2 cellular contexts compared by ENCODE assay signal in genomic region chr12:21429994-21430393, GRCh38.
TF ChIP-seq lines count a peak whose summit lies in the region.

No MANE protein-coding gene starts in this region.

TF ChIP-seq in GM23338, 12 proteins besides CTCF, POLR2A, EP300 and RAD21:
- TF ChIP-seq ZNF114 (CRISPR knock-in tag; IDR thresholded peaks at IDR 0.05) (no peak), STAT1 (IDR thresholded peaks at IDR 0.05; ENCODE audit: unreplicated experiment) (no peak), ZNF462 (CRISPR knock-in tag; IDR thresholded peaks at IDR 0.05) (no peak), POLR2AphosphoS5 (IDR thresholded peaks at IDR 0.05; ENCODE audit: low read depth) (no peak), JUNB (IDR thresholded peaks at IDR 0.05; ENCODE audit: unreplicated experiment) (no peak), EZH2phosphoT487 (IDR thresholded peaks at IDR 0.05; ENCODE audit: unreplicated experiment) (no peak), ZNF331 (CRISPR knock-in tag; IDR thresholded peaks at IDR 0.05; ENCODE audit: low read depth) (no peak), NANOG (IDR thresholded peaks at IDR 0.05; ENCODE audit: borderline replicate concordance) (no peak), EZH2 (IDR thresholded peaks at IDR 0.05; ENCODE audit: low read depth, unreplicated experiment) (no peak), REST (IDR thresholded peaks at IDR 0.05; ENCODE audit: unreplicated experiment) (no peak), CREB1 (CRISPR knock-in tag; IDR thresholded peaks at IDR 0.05; ENCODE audit: low read depth) (no peak), ETS1 (IDR thresholded peaks at IDR 0.05) (no peak)

TF ChIP-seq in GM12878, 131 proteins besides CTCF, POLR2A, EP300 and RAD21:
- TF ChIP-seq SIN3A (IDR thresholded peaks at IDR 0.05; ENCODE audit: low read depth, low read length) (no peak), ZNF24 (IDR thresholded peaks at IDR 0.05) (no peak), FOXM1 (IDR thresholded peaks at IDR 0.05; ENCODE audit: low read depth, low read length) (no peak), FOS (IDR thresholded peaks at IDR 0.05; ENCODE audit: borderline replicate concordance, extremely low read depth, insufficient read length) (no peak), CHD1 (IDR thresholded peaks at IDR 0.05; ENCODE audit: low read depth, low read length) (no peak), MEF2B (IDR thresholded peaks at IDR 0.05; ENCODE audit: partially characterized antibody, poor library complexity, severe bottlenecking) (no peak), CHD4 (IDR thresholded peaks at IDR 0.05) (no peak), MYB (IDR thresholded peaks at IDR 0.05; ENCODE audit: borderline replicate concordance, low read depth, low read length) (no peak), TCF3 (IDR thresholded peaks at IDR 0.05; ENCODE audit: borderline replicate concordance, insufficient read depth, low read depth, low read length) (no peak), HDGF (IDR thresholded peaks at IDR 0.05) (no peak), MXI1 (IDR thresholded peaks at IDR 0.05; ENCODE audit: low read depth, low read length) (no peak), TARDBP (IDR thresholded peaks at IDR 0.05; ENCODE audit: borderline replicate concordance) (no peak), SMARCA5 (IDR thresholded peaks at IDR 0.05) (no peak), CBFB (IDR thresholded peaks at IDR 0.05; ENCODE audit: low read depth) (no peak), PBX3 (IDR thresholded peaks at IDR 0.05; ENCODE audit: insufficient replicate concordance, low read depth, low read length) (no peak)
TF ChIP-seq in GM12878: peak in this region for 0.
